Comparison of ENCODE assay signal across 27 cellular contexts in genomic region chr11:58276151-58276550, GRCh38. TPM values are rescaled to one million over a fixed set of nuclear protein-coding genes. Genes with fewer than 3 reads are reported as not detected.
"Had no signal": no experiment of that assay in that cellular context is flagged by ENCODE, and none has a peak within 500 bp of the region (broad histone marks: within the 10 kb centered on the region; RNA-seq: fewer than 3 reads in every experiment).

No MANE protein-coding gene starts in this region.

- H3K27ac ChIP-seq: adrenal gland, KMS-11, Peyer's patch, RWPE1, SJCRH30 had no signal

- H3K27me3 ChIP-seq: adrenal gland, MG63, Peyer's patch, SJCRH30 had no signal

- H3K36me3 ChIP-seq: adrenal gland, MG63, Peyer's patch, SJCRH30 had no signal

- H3K9me3 ChIP-seq: adrenal gland, MG63, Peyer's patch, SJCRH30, SK-N-SH had no signal

- H3K9ac ChIP-seq: KMS-11, SK-N-SH had no signal

- H3K4me1 ChIP-seq: adrenal gland, SJCRH30 had no signal

- ATAC-seq: activated CD4-positive, CD25-positive, alpha-beta regulatory T cell treated with anti-CD3 and anti-CD28 coated beads, Interleukin-2, amount 50 U/mL, for 24 hours; activated CD8-positive, alpha-beta T cell treated with anti-CD3 and anti-CD28 coated beads for 36 hours; activated T-cell treated with anti-CD3 and anti-CD28 coated beads, Interleukin-2, amount 50 U/mL, for 72 hours had no signal

- H3K9me2 ChIP-seq: SK-N-SH had no signal

- DNase-seq: activated CD4-positive, alpha-beta T cell treated with anti-CD3 and anti-CD28 coated beads for 4 hours; activated CD8-positive, alpha-beta memory T cell treated with anti-CD3 and anti-CD28 coated beads, Interleukin-2, amount 50 U/mL, for 4 hours; activated CD8-positive, alpha-beta T cell treated with anti-CD3 and anti-CD28 coated beads for 36 hours; activated naive CD4-positive, alpha-beta T cell treated with anti-CD3 and anti-CD28 coated beads, Interleukin-2, amount 50 U/mL, for 16 hours; activated naive CD8-positive, alpha-beta T cell treated with anti-CD3 and anti-CD28 coated beads, Interleukin-2, amount 10 ng/mL, durations not matched to agents 7 days and 5 days; activated T-cell treated with anti-CD3 and anti-CD28 coated beads, Interleukin-2, amount 50 U/mL, for 72 hours; adrenal gland; aorta; MG63; MV-4-11; NCI-H1092 treated with DMSO at 0.1 percent for 48 hours; NCI-H1417 treated with DMSO at 0.1 percent for 48 hours; NCI-H1694; NCI-H2029; NCI-H510A treated with DMSO at 0.1 percent for 48 hours; NCI-H69; NK-92 treated with Interleukin-12 subunit alpha and Interleukin-12 subunit beta, amount 100 ng/mL, for 24 hours; Peyer's patch; Right ventricle myocardium superior; SJCRH30; SK-N-SH; T-helper 1 cell had no signal

- H3K4me3 ChIP-seq: adrenal gland, MG63, Peyer's patch, SJCRH30 had no signal

- H3K4me2 ChIP-seq: KMS-11, SK-N-SH had no signal

RNA-seq across cellular contexts. Expression of gene OR10W1, which starts 8.1 kb away (rescaled TPM):
- total RNA-seq: activated CD8-positive, alpha-beta T cell treated with anti-CD3 and anti-CD28 coated beads for 36 hours; activated naive CD8-positive, alpha-beta T cell treated with anti-CD3 and anti-CD28 coated beads, Interleukin-2, amount 10 ng/mL, durations not matched to agents 7 days and 5 days; activated T-cell treated with anti-CD3 and anti-CD28 coated beads, Interleukin-2, amount 50 U/mL, for 72 hours; activated T-helper 2 cell treated with anti-CD3 and anti-CD28 coated beads, Interferon-gamma antibody, Interleukin-2, Interleukin-4, amounts not matched to agents 10 μg/mL and 5 μg/mL and 100 μg/mL, durations not matched to agents 14 hours and 24 hours and 36 hours; adrenal gland; aorta; Peyer's patch; Right ventricle myocardium superior; SJCRH30; T-helper 2 cell treated with Interferon-gamma antibody and Interleukin-4, amounts not matched to agents 100 ng/mL and 5 ng/mL, for 36 hours had no signal
- polyA plus RNA-seq: adrenal gland, aorta, SK-N-SH had no signal

RNA-seq across cellular contexts. Expression of gene OR10Q1, which starts 47.4 kb away (rescaled TPM):
- total RNA-seq: activated CD8-positive, alpha-beta T cell treated with anti-CD3 and anti-CD28 coated beads for 36 hours; activated naive CD8-positive, alpha-beta T cell treated with anti-CD3 and anti-CD28 coated beads, Interleukin-2, amount 10 ng/mL, durations not matched to agents 7 days and 5 days; activated T-cell treated with anti-CD3 and anti-CD28 coated beads, Interleukin-2, amount 50 U/mL, for 72 hours; activated T-helper 2 cell treated with anti-CD3 and anti-CD28 coated beads, Interferon-gamma antibody, Interleukin-2, Interleukin-4, amounts not matched to agents 10 μg/mL and 5 μg/mL and 100 μg/mL, durations not matched to agents 14 hours and 24 hours and 36 hours; adrenal gland; aorta; Peyer's patch; Right ventricle myocardium superior; SJCRH30; T-helper 2 cell treated with Interferon-gamma antibody and Interleukin-4, amounts not matched to agents 100 ng/mL and 5 ng/mL, for 36 hours had no signal
- polyA plus RNA-seq: adrenal gland, aorta, SK-N-SH had no signal
